Comparison of ENCODE assay signal across 13 cellular contexts in genomic region chr5:34789021-34789531, GRCh38. TPM values are rescaled to one million over a fixed set of nuclear protein-coding genes. Genes with fewer than 3 reads are reported as not detected.
A peak's percentile ranks its signal among the peaks of the same experiment; 100 is the strongest.
DNase-seq lines count a peak whose midpoint lies in the region; ATAC-seq and TF ChIP-seq lines count a peak whose summit lies in the region.
"Had no signal": no experiment of that assay in that cellular context is flagged by ENCODE, and none has a peak within 500 bp of the region (broad histone marks: within the 10 kb centered on the region; RNA-seq: fewer than 3 reads in every experiment).

No MANE protein-coding gene starts in this region.

- H3K4me3 Mint-ChIP-seq in CD4-positive, alpha-beta memory T cell = no peak overlapping the region
- H3K4me3 Mint-ChIP-seq in stimulated activated effector memory CD8-positive, alpha-beta T cell treated with anti-CD3 and anti-CD28 coated beads, Interleukin-12 subunit alpha, Interleukin-12 subunit beta, amount 100 ng/mL, for 72 hours = no peak overlapping the region
- H3K4me3 Mint-ChIP-seq: activated CD4-positive, alpha-beta T cell treated with anti-CD3 and anti-CD28 coated beads, Interleukin-2, amount 10 ng/mL, durations not matched to agents 24 days and 14 days; activated naive CD8-positive, alpha-beta T cell treated with anti-CD3 and anti-CD28 coated beads, Interleukin-2, amount 10 ng/mL, durations not matched to agents 7 days and 5 days; naive thymus-derived CD4-positive, alpha-beta T cell had no signal

- H3K36me3 ChIP-seq in ascending aorta = no peaks in the 10 kb centered on the region
- no peaks in the 10 kb centered on the region for H3K36me3 ChIP-seq in heart right ventricle
- no peaks in the 10 kb centered on the region for H3K36me3 ChIP-seq in tibial artery
- no peaks in the 10 kb centered on the region for H3K36me3 ChIP-seq in CD4-positive, alpha-beta memory T cell (ENCODE audit: insufficient read depth, low read length)

- H3K9me3 Mint-ChIP-seq in CD4-positive, alpha-beta memory T cell = peaks cover 0 to 9% (median 7%) of the 10 kb centered on the region in 8 donors
- peaks cover 6% of the 10 kb centered on the region for H3K9me3 Mint-ChIP-seq in stimulated activated effector memory CD8-positive, alpha-beta T cell treated with anti-CD3 and anti-CD28 coated beads, Interleukin-12 subunit alpha, Interleukin-12 subunit beta, amount 100 ng/mL, for 72 hours
- H3K9me3 Mint-ChIP-seq: activated CD4-positive, alpha-beta T cell treated with anti-CD3 and anti-CD28 coated beads, Interleukin-2, amount 10 ng/mL, durations not matched to agents 24 days and 14 days; activated naive CD8-positive, alpha-beta T cell treated with anti-CD3 and anti-CD28 coated beads, Interleukin-2, amount 10 ng/mL, durations not matched to agents 7 days and 5 days had no signal

- H3K27me3 ChIP-seq in ascending aorta (no peaks in the 10 kb centered on the region), heart right ventricle (no peaks in the 10 kb centered on the region), tibial artery (no peaks in the 10 kb centered on the region)
- H3K27me3 ChIP-seq in CD4-positive, alpha-beta memory T cell (ENCODE audit: insufficient read depth, low read length) = no peaks in the 10 kb centered on the region

- POLR2A ChIA-PET in CD4-positive, alpha-beta memory T cell (lab: Charles Lee; ENCODE audit: partially characterized antibody) = no interaction called here

- H3K27me3 Mint-ChIP-seq in CD4-positive, alpha-beta memory T cell = peaks cover 0 to 6% of the 10 kb centered on the region in 2 donors
- H3K27me3 Mint-ChIP-seq: activated CD4-positive, alpha-beta T cell treated with anti-CD3 and anti-CD28 coated beads, Interleukin-2, amount 10 ng/mL, durations not matched to agents 24 days and 14 days had no signal

- H3K27ac ChIP-seq in ascending aorta = peak overlapping the region; percentile 37 to 54
- H3K27ac ChIP-seq in heart right ventricle = peak overlapping the region in 1 of 10 donors; percentile 33
- H3K27ac ChIP-seq in tibial artery = peak overlapping the region in 1 of 2 donors; percentile 7
- H3K27ac ChIP-seq in CD4-positive, alpha-beta memory T cell (ENCODE audit: low read depth, low read length) = no peak overlapping the region

- H3K4me1 ChIP-seq in ascending aorta = peaks cover 0 to 8% of the 10 kb centered on the region in 2 donors
- peaks cover 0 to 18% (median 6%) of the 10 kb centered on the region in 9 donors for H3K4me1 ChIP-seq in heart right ventricle
- H3K4me1 ChIP-seq in tibial artery = peaks cover 0 to 16% (median 7%) of the 10 kb centered on the region in 4 donors
- H3K4me1 ChIP-seq in CD4-positive, alpha-beta memory T cell (ENCODE audit: insufficient read depth, low read length) = no peaks in the 10 kb centered on the region

- H3K36me3 Mint-ChIP-seq in CD4-positive, alpha-beta memory T cell = peaks cover 0 to 1% of the 10 kb centered on the region in 2 donors
- H3K36me3 Mint-ChIP-seq in stimulated activated effector memory CD8-positive, alpha-beta T cell treated with anti-CD3 and anti-CD28 coated beads, Interleukin-12 subunit alpha, Interleukin-12 subunit beta, amount 100 ng/mL, for 72 hours = no peaks in the 10 kb centered on the region
- H3K36me3 Mint-ChIP-seq: activated naive CD8-positive, alpha-beta T cell treated with anti-CD3 and anti-CD28 coated beads, Interleukin-2, amount 10 ng/mL, durations not matched to agents 7 days and 5 days had no signal

- H3K4me1 Mint-ChIP-seq in CD4-positive, alpha-beta memory T cell = no peaks in the 10 kb centered on the region
- no peaks in the 10 kb centered on the region for H3K4me1 Mint-ChIP-seq in stimulated activated effector memory CD8-positive, alpha-beta T cell treated with anti-CD3 and anti-CD28 coated beads, Interleukin-12 subunit alpha, Interleukin-12 subunit beta, amount 100 ng/mL, for 72 hours
- H3K4me1 Mint-ChIP-seq: activated CD4-positive, alpha-beta T cell treated with anti-CD3 and anti-CD28 coated beads, Interleukin-2, amount 10 ng/mL, durations not matched to agents 24 days and 14 days; activated naive CD8-positive, alpha-beta T cell treated with anti-CD3 and anti-CD28 coated beads, Interleukin-2, amount 10 ng/mL, durations not matched to agents 7 days and 5 days; naive thymus-derived CD4-positive, alpha-beta T cell had no signal

- no peak for TF ChIP-seq CTCF in ascending aorta (IDR thresholded peaks at IDR 0.05)
- no peak for TF ChIP-seq CTCF in heart right ventricle (IDR thresholded peaks at IDR 0.05)
- TF ChIP-seq CTCF in tibial artery (IDR thresholded peaks at IDR 0.05) = no peak

- H3K4me3 ChIP-seq in ascending aorta = no peak overlapping the region
- H3K4me3 ChIP-seq in heart right ventricle = no peak overlapping the region
- no peak overlapping the region for H3K4me3 ChIP-seq in tibial artery
- H3K4me3 ChIP-seq in CD4-positive, alpha-beta memory T cell (ENCODE audit: low read length in 2 of 2) = no peak overlapping the region

- ATAC-seq in heart right ventricle = peak in 7 of 8 donors; percentile 22 to 81 (median 61)
- no peak for ATAC-seq in stimulated activated effector memory CD8-positive, alpha-beta T cell treated with anti-CD3 and anti-CD28 coated beads, Interleukin-12 subunit alpha, Interleukin-12 subunit beta, amount 100 ng/mL, for 72 hours
- ATAC-seq: naive thymus-derived CD4-positive, alpha-beta T cell had no signal

- peak; percentile 37 for DNase-seq in NCI-H2196 (lab: John Stamatoyannopoulos, UW; ENCODE audit: unreplicated experiment)
- DNase-seq in NCI-H2196 treated with DMSO at 0.1 percent for 48 hours (lab: John Stamatoyannopoulos, UW; ENCODE audit: unreplicated experiment) = no peak
- peak in 1 of 2 donors; percentile 75 for DNase-seq in ascending aorta (ENCODE audit: low spot score in 2 of 2)
- DNase-seq in heart right ventricle = no peak
- DNase-seq in tibial artery = peak; percentile 26 to 70
- no peak for DNase-seq in CD4-positive, alpha-beta memory T cell
- DNase-seq in stimulated activated effector memory CD8-positive, alpha-beta T cell treated with anti-CD3 and anti-CD28 coated beads, Interleukin-12 subunit alpha, Interleukin-12 subunit beta, amount 100 ng/mL, for 72 hours (ENCODE audit: low spot score in 2 of 2) = no peak
- DNase-seq in middle frontal gyrus (ENCODE audit: extremely low spot score, low spot score) = no peak
- DNase-seq: 8988T; activated CD4-positive, alpha-beta T cell treated with anti-CD3 and anti-CD28 coated beads, Interleukin-2, amount 10 ng/mL, durations not matched to agents 24 days and 14 days; activated naive CD8-positive, alpha-beta T cell treated with anti-CD3 and anti-CD28 coated beads, Interleukin-2, amount 10 ng/mL, durations not matched to agents 7 days and 5 days; naive thymus-derived CD4-positive, alpha-beta T cell; stimulated activated CD4-positive, alpha-beta T cell treated with anti-CD3 and anti-CD28 coated beads, Interleukin-2, amount 100 ng/mL, for 24 hours had no signal

- CTCF ChIA-PET in CD4-positive, alpha-beta memory T cell (lab: Charles Lee; ENCODE audit: partially characterized antibody) = no interaction called here

- 56 to 64% methylated on average over 5 of the region's 5 CpGs for WGBS in heart right ventricle, 2 donors

- H3K27ac Mint-ChIP-seq in CD4-positive, alpha-beta memory T cell = no peak overlapping the region
- no peak overlapping the region for H3K27ac Mint-ChIP-seq in stimulated activated effector memory CD8-positive, alpha-beta T cell treated with anti-CD3 and anti-CD28 coated beads, Interleukin-12 subunit alpha, Interleukin-12 subunit beta, amount 100 ng/mL, for 72 hours
- H3K27ac Mint-ChIP-seq: activated CD4-positive, alpha-beta T cell treated with anti-CD3 and anti-CD28 coated beads, Interleukin-2, amount 10 ng/mL, durations not matched to agents 24 days and 14 days; activated naive CD8-positive, alpha-beta T cell treated with anti-CD3 and anti-CD28 coated beads, Interleukin-2, amount 10 ng/mL, durations not matched to agents 7 days and 5 days; naive thymus-derived CD4-positive, alpha-beta T cell had no signal

- H3K9me3 ChIP-seq in ascending aorta (peaks cover 0 to 11% of the 10 kb centered on the region in 2 donors), heart right ventricle (peaks cover 0 to 18% (median 0%) of the 10 kb centered on the region in 11 donors), tibial artery (no peaks in the 10 kb centered on the region)
- no peaks in the 10 kb centered on the region for H3K9me3 ChIP-seq in CD4-positive, alpha-beta memory T cell (ENCODE audit: control insufficient read depth in 1 of 2, low read length in 2 of 2)

- intact Hi-C loops in ascending aorta (cut with DNase I) = no loop called here
- intact Hi-C loops in heart right ventricle (cut with DNase I) = no loop called here
- intact Hi-C loops in tibial artery (cut with DNase I; ENCODE audit: low total_unique reads) = no loop called here
- intact Hi-C loops in CD4-positive, alpha-beta memory T cell (cut with micrococcal nuclease) = no loop called here

RNA-seq across cellular contexts. Expression of gene TTC23L, which starts 49.9 kb away (rescaled TPM):
- total RNA-seq in ascending aorta (not detected), heart right ventricle (under 1 TPM in 1 of 10 donors, not detected in 9; 0.66 TPM)
- under 1 TPM in 1 of 2 donors, not detected in 1; 0.12 TPM for polyA plus RNA-seq in heart right ventricle
- total RNA-seq in CD4-positive, alpha-beta memory T cell = under 1 TPM in 1 of 2 experiments, not detected in 1; 0.47 TPM
- not detected for polyA plus RNA-seq in CD4-positive, alpha-beta memory T cell
- total RNA-seq: activated CD4-positive, alpha-beta T cell treated with anti-CD3 and anti-CD28 coated beads, Interleukin-2, amount 10 ng/mL, durations not matched to agents 24 days and 14 days; activated naive CD8-positive, alpha-beta T cell treated with anti-CD3 and anti-CD28 coated beads, Interleukin-2, amount 10 ng/mL, durations not matched to agents 7 days and 5 days had no signal
- polyA plus RNA-seq: naive thymus-derived CD4-positive, alpha-beta T cell had no signal

Comparison
In these comparisons a context has a peak if more than half of its experiments do, and no peak if none do; other contexts are left out.
1. DNase-seq: peak in NCI-H2196 (single experiment) and tibial artery (2 of 2); none in NCI-H2196 treated with DMSO at 0.1 percent for 48 hours (single experiment), heart right ventricle (0 of 2), CD4-positive, alpha-beta memory T cell (0 of 5), stimulated activated effector memory CD8-positive, alpha-beta T cell treated with anti-CD3 and anti-CD28 coated beads, Interleukin-12 subunit alpha, Interleukin-12 subunit beta, amount 100 ng/mL, for 72 hours (0 of 2) and middle frontal gyrus (single experiment).